Comparison of ENCODE assay signal across 10 cellular contexts in the genomic region with DNA sequence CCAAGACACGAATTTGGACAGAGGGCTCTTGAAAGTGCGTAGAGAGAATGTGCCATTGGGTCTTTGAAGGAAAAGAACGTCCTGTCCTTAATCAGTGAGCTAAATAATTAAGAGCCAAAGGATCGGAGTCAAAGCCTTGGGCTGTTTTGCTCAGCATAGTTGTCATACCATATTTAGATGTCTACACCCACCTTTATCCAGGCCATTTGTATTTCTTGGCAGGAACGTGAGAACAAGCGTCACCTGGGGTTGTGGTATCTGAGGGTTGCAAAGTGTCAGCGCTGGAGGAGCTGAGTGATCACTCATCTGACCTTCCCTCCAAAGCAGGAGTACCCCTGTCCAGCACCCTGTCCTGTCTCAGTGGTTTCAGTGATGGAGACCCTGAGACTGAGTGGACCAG. TPM values are rescaled to one million over a fixed set of nuclear protein-coding genes. Genes with fewer than 3 reads are reported as not detected.
DNase-seq lines count a peak whose midpoint lies in the region; ATAC-seq and TF ChIP-seq lines count a peak whose summit lies in the region.
"Had no signal": no experiment of that assay in that cellular context is flagged by ENCODE, and none has a peak within 500 bp of the region (broad histone marks: within the 10 kb centered on the region; RNA-seq: fewer than 3 reads in every experiment).

No MANE protein-coding gene starts in this region.

- TF ChIP-seq POLR2A in gastrocnemius medialis (IDR thresholded peaks at IDR 0.05) = peak in 1 of 2 donors; percentile 58

- peaks cover 16% of the 10 kb centered on the region for H3K36me3 Mint-ChIP-seq in central memory CD8-positive, alpha-beta T cell (ENCODE audit: insufficient read depth)

- H3K27me3 ChIP-seq in OCI-LY3 (ENCODE audit: low read depth, low read length) (peaks cover 3% of the 10 kb centered on the region; the same call in 1 of the 2 replicates), gastrocnemius medialis (no peaks in the 10 kb centered on the region)

- no peak overlapping the region for H3K9ac ChIP-seq in OCI-LY3 (ENCODE audit: low read length)

- H3K9me3 ChIP-seq in OCI-LY3 (ENCODE audit: insufficient read depth, low read length) (no peaks in the 10 kb centered on the region), gastrocnemius medialis (no peaks in the 10 kb centered on the region)

- peak; percentile 14 for ATAC-seq in central memory CD8-positive, alpha-beta T cell (replicated peaks; ENCODE audit: extremely low read depth, poor library complexity, severe bottlenecking)
- ATAC-seq in gastrocnemius medialis = peak; percentile 12 to 24
- ATAC-seq in GM18519 (IDR thresholded peaks at IDR 0.05; ENCODE audit: low FRiP score, unreplicated experiment) = no peak
- no peak for ATAC-seq in GM18520 (IDR thresholded peaks at IDR 0.05; ENCODE audit: unreplicated experiment)
- ATAC-seq: PC-3 had no signal

- peaks cover 75% of the 10 kb centered on the region for H3K4me1 Mint-ChIP-seq in central memory CD8-positive, alpha-beta T cell

- H2AFZ ChIP-seq in OCI-LY3 (ENCODE audit: low read depth, low read length) = no peak overlapping the region

- H3K27ac Mint-ChIP-seq in central memory CD8-positive, alpha-beta T cell (ENCODE audit: low read depth) = peak overlapping the region; percentile 91

- H3K4me1 ChIP-seq in OCI-LY3 (ENCODE audit: low read length) (peaks cover 77% of the 10 kb centered on the region), gastrocnemius medialis (peaks cover 64 to 81% of the 10 kb centered on the region in 2 donors)

- H4K20me1 ChIP-seq in OCI-LY3 (ENCODE audit: insufficient read depth, low read length) = peaks cover 40% of the 10 kb centered on the region

- H3K27ac ChIP-seq in OCI-LY3 (ENCODE audit: low read length) = no peak overlapping the region
- H3K27ac ChIP-seq in gastrocnemius medialis = peak overlapping the region; percentile 92 to 95 (median 94)

- peaks cover 63% of the 10 kb centered on the region for H3K79me2 ChIP-seq in OCI-LY3 (ENCODE audit: low read length)

- H3K36me3 ChIP-seq in OCI-LY3 (replicated peaks; ENCODE audit: low read depth, low read length) (no peaks in the 10 kb centered on the region), gastrocnemius medialis (no peaks in the 10 kb centered on the region)

- peak; percentile 51 for DNase-seq in G401 (ENCODE audit: low spot score)
- no peak for DNase-seq in central memory CD8-positive, alpha-beta T cell (ENCODE audit: low spot score in 2 of 2)
- DNase-seq in gastrocnemius medialis = peak in 1 of 2 donors; percentile 49
- DNase-seq in posterior vena cava (ENCODE audit: low spot score) = no peak
- DNase-seq: activated CD4-positive, CD25-positive, alpha-beta regulatory T cell treated with anti-CD3 and anti-CD28 coated beads, Interleukin-2, amount 50 U/mL, for 72 hours; occipital lobe; PC-3 had no signal

- no peaks in the 10 kb centered on the region for H3K9me3 Mint-ChIP-seq in central memory CD8-positive, alpha-beta T cell

- H3K4me3 Mint-ChIP-seq in central memory CD8-positive, alpha-beta T cell = peak overlapping the region; percentile 82

- no peaks in the 10 kb centered on the region for H3K27me3 Mint-ChIP-seq in central memory CD8-positive, alpha-beta T cell

- TF ChIP-seq CTCF in OCI-LY3 (IDR thresholded peaks at IDR 0.05; ENCODE audit: low read depth, low read length) = no peak
- TF ChIP-seq CTCF in gastrocnemius medialis (IDR thresholded peaks at IDR 0.05 in 4 of 5, conservative IDR thresholded peaks at IDR 0.05 in 1 of 5) = no peak

- intact Hi-C loops in gastrocnemius medialis (cut with DNase I; ENCODE audit: low total_unique reads) = loop anchor here (1.0 kb wide), 1 partner anchor 53 kb away; no protein-coding TSS in a partner anchor
- intact Hi-C loops in posterior vena cava (cut with DNase I) = no loop called here

- in situ Hi-C loops in G401 (cut with HindIII; ENCODE audit: low sequenced_read_pairs) (no loop called here), gastrocnemius medialis (cut with MboI; ENCODE audit: low sequenced_read_pairs in 4 of 4) (loop anchor here in 1 of 4 donors (10.0 kb wide), 1 partner anchor 56 kb away; no protein-coding TSS in a partner anchor)

- H3K4me3 ChIP-seq in OCI-LY3 (ENCODE audit: low read length) = no peak overlapping the region
- H3K4me3 ChIP-seq in gastrocnemius medialis = peak overlapping the region in 2 of 4 donors; percentile 75 to 92

- H3K4me2 ChIP-seq in OCI-LY3 (ENCODE audit: low read length) = peak overlapping the region; percentile 91

RNA-seq across cellular contexts. Expression of gene LPIN1, which starts 4.5 kb away (rescaled TPM):
- total RNA-seq in G401 (2014; rRNA removed; shearing (Covaris generic)) = 12.7 and 30.4 TPM in 2 replicates
- 100 to 1,000 TPM; 292 to 606 (median 472) TPM for total RNA-seq in gastrocnemius medialis
- total RNA-seq in posterior vena cava = 10 to 100 TPM; 24.2 to 26.8 TPM

Comparison
In these comparisons a context has a peak if more than half of its experiments do, and no peak if none do; other contexts are left out.
1. ATAC-seq: peak in central memory CD8-positive, alpha-beta T cell (single experiment) and gastrocnemius medialis (2 of 2); none in GM18519 (single experiment) and GM18520 (single experiment).